ENCODE assay signal across 1 cellular context in the genomic region with DNA sequence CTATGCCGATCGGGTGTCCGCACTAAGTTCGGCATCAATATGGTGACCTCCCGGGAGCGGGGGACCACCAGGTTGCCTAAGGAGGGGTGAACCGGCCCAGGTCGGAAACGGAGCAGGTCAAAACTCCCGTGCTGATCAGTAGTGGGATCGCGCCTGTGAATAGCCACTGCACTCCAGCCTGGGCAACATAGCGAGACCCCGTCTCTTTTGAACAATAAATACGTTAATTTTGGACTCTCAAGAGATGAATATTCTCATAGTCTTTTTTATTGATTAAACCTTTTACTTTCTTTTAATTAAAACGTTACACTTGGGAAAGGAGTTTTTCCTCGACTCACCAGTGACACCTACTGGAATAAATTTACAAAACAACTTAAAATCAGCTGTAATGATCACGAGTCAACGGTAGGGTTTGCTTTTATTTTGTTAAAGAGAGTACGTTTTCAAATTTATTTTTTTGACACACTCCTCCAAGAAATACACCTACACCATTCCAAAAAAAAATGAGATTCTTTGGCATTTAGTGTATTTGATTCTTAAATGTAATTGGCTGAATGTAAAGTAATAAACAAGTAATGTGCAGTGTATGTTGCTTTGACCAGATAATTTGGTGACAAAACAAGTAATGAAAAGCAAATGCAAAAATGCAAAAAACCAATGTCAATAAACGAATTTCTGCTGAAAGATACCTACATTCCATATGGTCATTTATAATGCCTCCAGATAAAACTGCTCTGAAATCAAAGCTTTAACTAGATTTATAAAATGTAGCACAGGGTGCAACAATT.
TF ChIP-seq lines count a peak whose summit lies in the region.

No MANE protein-coding gene starts in this region.

TF ChIP-seq in endothelial cell of umbilical vein, 7 proteins besides CTCF, POLR2A, EP300 and RAD21:
- TF ChIP-seq MYC (IDR thresholded peaks at IDR 0.05; ENCODE audit: low read depth, low read length) (no peak), EZH2 (IDR thresholded peaks at IDR 0.05; ENCODE audit: borderline replicate concordance, low read depth, low read length, severe bottlenecking) (no peak), GATA2 (IDR thresholded peaks at IDR 0.05; ENCODE audit: insufficient read depth, insufficient read length, low read depth, low read length) (peak; percentile 21), JUN (IDR thresholded peaks at IDR 0.05; ENCODE audit: borderline replicate concordance, insufficient read depth, insufficient read length, low read depth) (no peak), FOS (IDR thresholded peaks at IDR 0.05; ENCODE audit: borderline replicate concordance, insufficient read depth, low read length) (no peak), POLR2AphosphoS5 (IDR thresholded peaks at IDR 0.05; ENCODE audit: insufficient read depth, low read depth, low read length) (peak; percentile 11)
- TF ChIP-seq, protein P1, sequence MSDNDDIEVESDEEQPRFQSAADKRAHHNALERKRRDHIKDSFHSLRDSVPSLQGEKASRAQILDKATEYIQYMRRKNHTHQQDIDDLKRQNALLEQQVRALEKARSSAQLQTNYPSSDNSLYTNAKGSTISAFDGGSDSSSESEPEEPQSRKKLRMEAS (IDR thresholded peaks at IDR 0.05; ENCODE audit: insufficient read depth, insufficient read length) = no peak
